1 cellular context compared by ENCODE assay signal in genomic region chr9:134103391-134103998, GRCh38.
A peak's percentile ranks its signal among the peaks of the same experiment; 100 is the strongest.
TF ChIP-seq lines count a peak whose summit lies in the region.

No MANE protein-coding gene starts in this region.

TF ChIP-seq in K562, 482 proteins besides CTCF, POLR2A, EP300 and RAD21:
- TF ChIP-seq SP1 (CRISPR knock-in tag; IDR thresholded peaks at IDR 0.05) (no peak), HDAC1 (IDR thresholded peaks at IDR 0.05) (0 out of 4 replicates have a peak, but pooled peaks of 1 of the 2 experiments have one; percentile 26), CTBP1 (IDR thresholded peaks at IDR 0.05; ENCODE audit: borderline replicate concordance) (0 out of 2 replicates have a peak, but pooled peaks have one; percentile 32), KDM1A (IDR thresholded peaks at IDR 0.05) (peak; percentile 27 to 40; a peak in 2 of 4 replicates)
- TF ChIP-seq, protein P1, sequence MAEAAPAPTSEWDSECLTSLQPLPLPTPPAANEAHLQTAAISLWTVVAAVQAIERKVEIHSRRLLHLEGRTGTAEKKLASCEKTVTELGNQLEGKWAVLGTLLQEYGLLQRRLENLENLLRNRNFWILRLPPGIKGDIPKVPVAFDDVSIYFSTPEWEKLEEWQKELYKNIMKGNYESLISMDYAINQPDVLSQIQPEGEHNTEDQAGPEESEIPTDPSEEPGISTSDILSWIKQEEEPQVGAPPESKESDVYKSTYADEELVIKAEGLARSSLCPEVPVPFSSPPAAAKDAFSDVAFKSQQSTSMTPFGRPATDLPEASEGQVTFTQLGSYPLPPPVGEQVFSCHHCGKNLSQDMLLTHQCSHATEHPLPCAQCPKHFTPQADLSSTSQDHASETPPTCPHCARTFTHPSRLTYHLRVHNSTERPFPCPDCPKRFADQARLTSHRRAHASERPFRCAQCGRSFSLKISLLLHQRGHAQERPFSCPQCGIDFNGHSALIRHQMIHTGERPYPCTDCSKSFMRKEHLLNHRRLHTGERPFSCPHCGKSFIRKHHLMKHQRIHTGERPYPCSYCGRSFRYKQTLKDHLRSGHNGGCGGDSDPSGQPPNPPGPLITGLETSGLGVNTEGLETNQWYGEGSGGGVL (CRISPR knock-in tag; IDR thresholded peaks at IDR 0.05): no peak
- TF ChIP-seq, protein P2, sequence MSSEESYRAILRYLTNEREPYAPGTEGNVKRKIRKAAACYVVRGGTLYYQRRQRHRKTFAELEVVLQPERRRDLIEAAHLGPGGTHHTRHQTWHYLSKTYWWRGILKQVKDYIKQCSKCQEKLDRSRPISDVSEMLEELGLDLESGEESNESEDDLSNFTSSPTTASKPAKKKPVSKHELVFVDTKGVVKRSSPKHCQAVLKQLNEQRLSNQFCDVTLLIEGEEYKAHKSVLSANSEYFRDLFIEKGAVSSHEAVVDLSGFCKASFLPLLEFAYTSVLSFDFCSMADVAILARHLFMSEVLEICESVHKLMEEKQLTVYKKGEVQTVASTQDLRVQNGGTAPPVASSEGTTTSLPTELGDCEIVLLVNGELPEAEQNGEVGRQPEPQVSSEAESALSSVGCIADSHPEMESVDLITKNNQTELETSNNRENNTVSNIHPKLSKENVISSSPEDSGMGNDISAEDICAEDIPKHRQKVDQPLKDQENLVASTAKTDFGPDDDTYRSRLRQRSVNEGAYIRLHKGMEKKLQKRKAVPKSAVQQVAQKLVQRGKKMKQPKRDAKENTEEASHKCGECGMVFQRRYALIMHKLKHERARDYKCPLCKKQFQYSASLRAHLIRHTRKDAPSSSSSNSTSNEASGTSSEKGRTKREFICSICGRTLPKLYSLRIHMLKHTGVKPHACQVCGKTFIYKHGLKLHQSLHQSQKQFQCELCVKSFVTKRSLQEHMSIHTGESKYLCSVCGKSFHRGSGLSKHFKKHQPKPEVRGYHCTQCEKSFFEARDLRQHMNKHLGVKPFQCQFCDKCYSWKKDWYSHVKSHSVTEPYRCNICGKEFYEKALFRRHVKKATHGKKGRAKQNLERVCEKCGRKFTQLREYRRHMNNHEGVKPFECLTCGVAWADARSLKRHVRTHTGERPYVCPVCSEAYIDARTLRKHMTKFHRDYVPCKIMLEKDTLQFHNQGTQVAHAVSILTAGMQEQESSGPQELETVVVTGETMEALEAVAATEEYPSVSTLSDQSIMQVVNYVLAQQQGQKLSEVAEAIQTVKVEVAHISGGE (CRISPR knock-in tag; IDR thresholded peaks at IDR 0.05): no peak
